1 cellular context compared by ENCODE assay signal in the genomic region with DNA sequence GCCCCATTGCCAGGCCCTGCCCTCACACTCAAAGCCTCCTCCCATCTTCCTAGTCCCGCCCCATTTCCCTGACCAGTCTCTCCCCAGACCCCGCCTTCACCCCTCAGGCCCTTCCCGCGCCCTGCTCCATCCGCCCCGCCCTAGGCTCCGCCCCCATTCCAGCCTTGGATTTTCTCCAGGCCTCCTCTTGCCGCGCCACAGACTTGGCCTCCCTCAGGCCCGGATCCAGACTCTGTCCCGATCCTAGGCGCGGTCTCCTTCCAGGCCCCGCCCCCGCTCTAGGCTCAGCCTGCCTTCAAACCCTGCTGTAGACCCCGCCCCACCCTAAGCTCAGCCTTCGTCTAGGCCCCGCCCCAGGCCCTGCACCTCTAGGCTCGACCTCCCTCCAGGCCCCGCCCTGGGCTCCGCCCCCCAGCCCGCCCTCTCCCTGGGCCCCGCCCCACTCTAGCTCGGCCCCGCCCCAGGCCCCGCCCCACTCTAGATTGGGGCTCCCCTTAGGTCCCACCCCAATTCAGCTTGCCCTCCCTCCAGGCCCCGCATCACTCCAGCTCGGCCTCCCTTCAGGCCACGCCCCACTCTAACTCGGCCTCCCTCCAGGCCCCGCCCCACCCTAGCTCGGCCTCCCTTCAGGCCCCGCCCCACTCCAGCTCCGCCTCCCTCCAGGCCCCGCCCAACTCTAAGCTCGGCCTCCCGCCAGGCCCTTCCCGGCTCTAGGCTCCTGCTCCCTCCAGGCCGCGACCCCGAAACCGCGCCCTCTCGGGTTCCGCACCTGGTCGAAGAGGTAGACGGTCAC.
A peak's percentile ranks its signal among the peaks of the same experiment; 100 is the strongest.
TF ChIP-seq lines count a peak whose summit lies in the region.

No MANE protein-coding gene starts in this region.

TF ChIP-seq in GM12878, 131 proteins besides CTCF, POLR2A, EP300 and RAD21:
- TF ChIP-seq TCF12 (IDR thresholded peaks at IDR 0.05; ENCODE audit: low read depth, low read length) = 0 out of 2 replicates have a peak, but pooled peaks have one; percentile 4
- TF ChIP-seq HDGF (IDR thresholded peaks at IDR 0.05) = peak; percentile 78
- TF ChIP-seq SMAD5 (IDR thresholded peaks at IDR 0.05; ENCODE audit: low read depth) = no peak
- TF ChIP-seq, protein P1, sequence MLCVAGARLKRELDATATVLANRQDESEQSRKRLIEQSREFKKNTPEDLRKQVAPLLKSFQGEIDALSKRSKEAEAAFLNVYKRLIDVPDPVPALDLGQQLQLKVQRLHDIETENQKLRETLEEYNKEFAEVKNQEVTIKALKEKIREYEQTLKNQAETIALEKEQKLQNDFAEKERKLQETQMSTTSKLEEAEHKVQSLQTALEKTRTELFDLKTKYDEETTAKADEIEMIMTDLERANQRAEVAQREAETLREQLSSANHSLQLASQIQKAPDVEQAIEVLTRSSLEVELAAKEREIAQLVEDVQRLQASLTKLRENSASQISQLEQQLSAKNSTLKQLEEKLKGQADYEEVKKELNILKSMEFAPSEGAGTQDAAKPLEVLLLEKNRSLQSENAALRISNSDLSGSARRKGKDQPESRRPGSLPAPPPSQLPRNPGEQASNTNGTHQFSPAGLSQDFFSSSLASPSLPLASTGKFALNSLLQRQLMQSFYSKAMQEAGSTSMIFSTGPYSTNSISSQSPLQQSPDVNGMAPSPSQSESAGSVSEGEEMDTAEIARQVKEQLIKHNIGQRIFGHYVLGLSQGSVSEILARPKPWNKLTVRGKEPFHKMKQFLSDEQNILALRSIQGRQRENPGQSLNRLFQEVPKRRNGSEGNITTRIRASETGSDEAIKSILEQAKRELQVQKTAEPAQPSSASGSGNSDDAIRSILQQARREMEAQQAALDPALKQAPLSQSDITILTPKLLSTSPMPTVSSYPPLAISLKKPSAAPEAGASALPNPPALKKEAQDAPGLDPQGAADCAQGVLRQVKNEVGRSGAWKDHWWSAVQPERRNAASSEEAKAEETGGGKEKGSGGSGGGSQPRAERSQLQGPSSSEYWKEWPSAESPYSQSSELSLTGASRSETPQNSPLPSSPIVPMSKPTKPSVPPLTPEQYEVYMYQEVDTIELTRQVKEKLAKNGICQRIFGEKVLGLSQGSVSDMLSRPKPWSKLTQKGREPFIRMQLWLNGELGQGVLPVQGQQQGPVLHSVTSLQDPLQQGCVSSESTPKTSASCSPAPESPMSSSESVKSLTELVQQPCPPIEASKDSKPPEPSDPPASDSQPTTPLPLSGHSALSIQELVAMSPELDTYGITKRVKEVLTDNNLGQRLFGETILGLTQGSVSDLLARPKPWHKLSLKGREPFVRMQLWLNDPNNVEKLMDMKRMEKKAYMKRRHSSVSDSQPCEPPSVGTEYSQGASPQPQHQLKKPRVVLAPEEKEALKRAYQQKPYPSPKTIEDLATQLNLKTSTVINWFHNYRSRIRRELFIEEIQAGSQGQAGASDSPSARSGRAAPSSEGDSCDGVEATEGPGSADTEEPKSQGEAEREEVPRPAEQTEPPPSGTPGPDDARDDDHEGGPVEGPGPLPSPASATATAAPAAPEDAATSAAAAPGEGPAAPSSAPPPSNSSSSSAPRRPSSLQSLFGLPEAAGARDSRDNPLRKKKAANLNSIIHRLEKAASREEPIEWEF (IDR thresholded peaks at IDR 0.05; ENCODE audit: insufficient replicate concordance, low read depth, low read length) = no peak
- 0 out of 2 replicates have a peak, but pooled peaks have one; percentile 9 for TF ChIP-seq YY1 (IDR thresholded peaks at IDR 0.05; ENCODE audit: low read depth, low read length)
- no peak for TF ChIP-seq IKZF1 (conservative IDR thresholded peaks at IDR 0.05)
